12 cellular contexts compared by ENCODE assay signal in genomic region chr18:34928754-34929335, GRCh38.
DNase-seq lines count a peak whose midpoint lies in the region; ATAC-seq and TF ChIP-seq lines count a peak whose summit lies in the region.
"Had no signal": no experiment of that assay in that cellular context is flagged by ENCODE, and none has a peak within 500 bp of the region (broad histone marks: within the 10 kb centered on the region; RNA-seq: fewer than 3 reads in every experiment).

No MANE protein-coding gene starts in this region.

- no peak overlapping the region for H2AK5ac ChIP-seq in mesenchymal stem cell (ENCODE audit: low read length, severe bottlenecking)

- H2BK120ac ChIP-seq in mesenchymal stem cell (ENCODE audit: low read depth, low read length), result no peak overlapping the region

- H3K9me3 Mint-ChIP-seq in HFFc6 (no peaks in the 10 kb centered on the region; the same call in 1 of the 2 replicates), chondrocyte (ENCODE audit: low read depth) (no peaks in the 10 kb centered on the region)
- H3K9me3 Mint-ChIP-seq: CD8-positive, alpha-beta memory T cell had no signal

- H2BK12ac ChIP-seq in mesenchymal stem cell (ENCODE audit: low read length in 2 of 2), result no peak overlapping the region

- peaks cover 18% of the 10 kb centered on the region for H3K4me1 Mint-ChIP-seq in HFFc6 (ENCODE audit: low read depth)
- peaks cover 10% of the 10 kb centered on the region for H3K4me1 Mint-ChIP-seq in chondrocyte (ENCODE audit: low read depth)
- H3K4me1 Mint-ChIP-seq: CD8-positive, alpha-beta memory T cell had no signal

- H4K8ac ChIP-seq in mesenchymal stem cell (ENCODE audit: low read length), result no peak overlapping the region

- no peaks in the 10 kb centered on the region for H3K79me1 ChIP-seq in mesenchymal stem cell (replicated peaks; ENCODE audit: low read length, poor library complexity, severe bottlenecking)

- H2BK15ac ChIP-seq in mesenchymal stem cell (ENCODE audit: low read depth, poor library complexity, severe bottlenecking), result no peak overlapping the region

- H3K4me3 ChIP-seq in mesenchymal stem cell (ENCODE audit: insufficient read depth in 1 of 2, low read depth in 1 of 2, low read length in 2 of 2) (no peak overlapping the region), smooth muscle cell (no peak overlapping the region)
- H3K4me3 ChIP-seq: K562 had no signal

- intact Hi-C loops in Right ventricle myocardium inferior (cut with DNase I), result no loop called here

- H3K9me3 ChIP-seq in mesenchymal stem cell (ENCODE audit: control insufficient read depth, low read length) (no peaks in the 10 kb centered on the region), smooth muscle cell (replicated peaks; ENCODE audit: low read depth) (no peaks in the 10 kb centered on the region)

- H3K14ac ChIP-seq in mesenchymal stem cell (ENCODE audit: low read length in 2 of 2), result no peak overlapping the region

- H3K4ac ChIP-seq in mesenchymal stem cell (ENCODE audit: low read depth in 1 of 2, low read length in 2 of 2), result no peak overlapping the region

- H3K27me3 ChIP-seq in mesenchymal stem cell (ENCODE audit: control insufficient read depth in 1 of 2, insufficient read depth in 1 of 2, low read length in 2 of 2) (no peaks in the 10 kb centered on the region), smooth muscle cell (ENCODE audit: low read depth) (no peaks in the 10 kb centered on the region)

- no peak overlapping the region for H4K91ac ChIP-seq in mesenchymal stem cell (ENCODE audit: low read length)

- H3K4me3 Mint-ChIP-seq in HFFc6, result no peak overlapping the region
- no peak overlapping the region for H3K4me3 Mint-ChIP-seq in chondrocyte (ENCODE audit: unreplicated experiment)
- H3K4me3 Mint-ChIP-seq: CD8-positive, alpha-beta memory T cell had no signal

- no peak overlapping the region for H2BK5ac ChIP-seq in mesenchymal stem cell (ENCODE audit: low read depth, low read length, poor library complexity, severe bottlenecking)

- H3K36me3 Mint-ChIP-seq in HFFc6 (ENCODE audit: low read depth) (no peaks in the 10 kb centered on the region), chondrocyte (ENCODE audit: low read depth) (no peaks in the 10 kb centered on the region)
- H3K36me3 Mint-ChIP-seq: CD8-positive, alpha-beta memory T cell had no signal

- peaks cover 6% of the 10 kb centered on the region for H3F3A ChIP-seq in smooth muscle cell (ENCODE audit: low read depth)

- peak overlapping the region in 1 of 2 experiments; percentile 85 for H3K18ac ChIP-seq in mesenchymal stem cell (ENCODE audit: low read depth in 1 of 2, low read length in 2 of 2)

- H3K27me3 Mint-ChIP-seq in HFFc6 (ENCODE audit: insufficient read depth) (no peaks in the 10 kb centered on the region), chondrocyte (ENCODE audit: low read depth) (no peaks in the 10 kb centered on the region)

- H3K4me2 ChIP-seq in mesenchymal stem cell (ENCODE audit: low read length, poor library complexity, severe bottlenecking) (no peak overlapping the region), smooth muscle cell (peak overlapping the region; percentile 57)

- ATAC-seq in Right ventricle myocardium inferior, result no peak

- no peaks in the 10 kb centered on the region for H4K20me1 ChIP-seq in smooth muscle cell (ENCODE audit: low read depth)

- no peak overlapping the region for H3K9ac ChIP-seq in mesenchymal stem cell (ENCODE audit: low read length)
- H3K9ac ChIP-seq in smooth muscle cell (ENCODE audit: low read depth), result no peak overlapping the region

- WGBS in mesenchymal stem cell, result 0% methylated on average over 1 of the region's 1 CpG
- 0% methylated on average over 1 of the region's 1 CpG for WGBS in smooth muscle cell (ENCODE audit: low lambda C conversion rate)

- H3K27ac ChIP-seq in mesenchymal stem cell (ENCODE audit: low read length, poor library complexity, severe bottlenecking) (peak overlapping the region; percentile 72), smooth muscle cell (ENCODE audit: low read depth) (peak overlapping the region; percentile 59)
- H3K27ac ChIP-seq: HL-60 had no signal

- DNase-seq in HFFc6 (no peak), chondrocyte (ENCODE audit: low spot score) (no peak), mesenchymal stem cell (no peak), smooth muscle cell (lab: John Stamatoyannopoulos, UW; ENCODE audit: unreplicated experiment) (no peak), Right ventricle myocardium inferior (ENCODE audit: missing footprints) (no peak), NCI-H524 treated with DMSO at 0.1 percent for 48 hours (lab: John Stamatoyannopoulos, UW) (no peak), NCI-H187 (lab: John Stamatoyannopoulos, UW) (no peak)
- DNase-seq in stimulated activated naive CD4-positive, alpha-beta T cell (lab: John Stamatoyannopoulos, UW), result no peak
- DNase-seq: CD8-positive, alpha-beta memory T cell; H7 had no signal

- H3K27ac Mint-ChIP-seq in HFFc6, result peak overlapping the region; percentile 73; the same call in 1 of the 2 replicates
- H3K27ac Mint-ChIP-seq in chondrocyte (ENCODE audit: unreplicated experiment), result peak overlapping the region; percentile 54

- H3K4me1 ChIP-seq in mesenchymal stem cell (ENCODE audit: control insufficient read depth, insufficient read depth, low read depth, low read length) (peaks cover 2% of the 10 kb centered on the region), smooth muscle cell (ENCODE audit: low read depth) (peaks cover 15% of the 10 kb centered on the region)

- TF ChIP-seq CTCF in HFFc6 (IDR thresholded peaks at IDR 0.05) (no peak), chondrocyte (IDR thresholded peaks at IDR 0.05) (no peak), smooth muscle cell (IDR thresholded peaks at IDR 0.05; ENCODE audit: borderline replicate concordance, insufficient read depth, poor library complexity, severe bottlenecking) (no peak)

- H3K23ac ChIP-seq in mesenchymal stem cell (ENCODE audit: low read length in 2 of 2), result no peak overlapping the region

- no peaks in the 10 kb centered on the region for H3K36me3 ChIP-seq in mesenchymal stem cell (ENCODE audit: control insufficient read depth in 1 of 2, insufficient read depth in 2 of 2, low read depth in 1 of 2, low read length in 2 of 2)
- H3K36me3 ChIP-seq in smooth muscle cell (ENCODE audit: low read depth), result no peaks in the 10 kb centered on the region

- no peak overlapping the region for H2AFZ ChIP-seq in mesenchymal stem cell (ENCODE audit: low read depth, low read length)
- no peak overlapping the region for H2AFZ ChIP-seq in smooth muscle cell (ENCODE audit: low read depth)

- H3K79me2 ChIP-seq in smooth muscle cell (ENCODE audit: low read depth), result no peaks in the 10 kb centered on the region
